ENCODE assay signal across 24 cellular contexts in genomic region chr3:149239357-149239936, GRCh38. TPM values are rescaled to one million over a fixed set of nuclear protein-coding genes. Genes with fewer than 3 reads are reported as not detected.
DNase-seq lines count a peak whose midpoint lies in the region; ATAC-seq, FAIRE-seq and TF ChIP-seq lines count a peak whose summit lies in the region.
"Had no signal": no experiment of that assay in that cellular context is flagged by ENCODE, and none has a peak within 500 bp of the region (broad histone marks: within the 10 kb centered on the region; RNA-seq: fewer than 3 reads in every experiment).

No MANE protein-coding gene starts in this region.

- H3F3A ChIP-seq in GM23338 (replicated peaks; ENCODE audit: low read depth) (no peaks in the 10 kb centered on the region), neural progenitor cell (ENCODE audit: low read depth) (no peaks in the 10 kb centered on the region)

- H3K36me3 ChIP-seq in GM23338 (ENCODE audit: insufficient read depth) (no peaks in the 10 kb centered on the region), Panc1 (ENCODE audit: control insufficient read depth, insufficient read depth, low read length) (no peaks in the 10 kb centered on the region), H1 (ENCODE audit: control insufficient read depth in 2 of 4, insufficient read depth in 4 of 4, low read length in 3 of 4) (no peaks in the 10 kb centered on the region; a peak in 1 of 8 replicates), BE2C (no peaks in the 10 kb centered on the region), SJCRH30 (no peaks in the 10 kb centered on the region), neural progenitor cell (no peaks in the 10 kb centered on the region)
- H3K36me3 ChIP-seq: BLaER1 treated with 17β-estradiol and CSF1 and Interleukin-3, amounts not matched to agents 10 nM and 100 nM had no signal

- in situ Hi-C loops in Panc1 (cut with HindIII; ENCODE audit: low pct_unique_long_range_greater_than_20kb, low sequenced_read_pairs), result no loop called here

- H3K23ac ChIP-seq in H9 (ENCODE audit: insufficient read length, low read depth, low read length), result no peak overlapping the region
- no peak overlapping the region for H3K23ac ChIP-seq in H1 (ENCODE audit: insufficient read length)

- H3K27ac ChIP-seq in GM23338 (ENCODE audit: low read depth) (no peak overlapping the region), H9 (ENCODE audit: insufficient read length, low read depth, low read length) (no peak overlapping the region), Panc1 (ENCODE audit: low read length) (peak overlapping the region; percentile 68), H1 (ENCODE audit: low read depth, low read length) (no peak overlapping the region), SJCRH30 (no peak overlapping the region), neural progenitor cell (no peak overlapping the region)
- H3K27ac ChIP-seq: BLaER1 treated with 17β-estradiol and CSF1 and Interleukin-3, amounts not matched to agents 10 nM and 100 nM; C4-2B had no signal

- H3K27ac Mint-ChIP-seq in GM23338 (no peak overlapping the region), H9 (peak overlapping the region; percentile 31 to 74 (median 72); a peak in 3 of 7 replicates), neural progenitor cell (no peak overlapping the region)
- H3K27ac Mint-ChIP-seq: CD4-positive, alpha-beta T cell; CD8-positive, alpha-beta T cell had no signal

- H2BK120ac ChIP-seq in H9 (ENCODE audit: low read depth, low read length, poor library complexity, severe bottlenecking) (no peak overlapping the region), H1 (replicated peaks; ENCODE audit: low read depth, low read length) (peak overlapping the region; percentile 4)

- H3K4ac ChIP-seq in H9 (ENCODE audit: low read depth, low read length), result no peak overlapping the region
- H3K4ac ChIP-seq in H1 (replicated peaks; ENCODE audit: insufficient read length, low read depth, low read length), result no peak overlapping the region

- H3T11ph ChIP-seq in H9 (ENCODE audit: low read length), result no peak overlapping the region

- intact Hi-C loops in Panc1 (cut with micrococcal nuclease; ENCODE audit: unreplicated experiment), result no loop called here

- H3K9me3 Mint-ChIP-seq in GM23338, result peaks cover 13% of the 10 kb centered on the region; the same call in 2 of the 3 replicates
- peaks cover 10 to 19% of the 10 kb centered on the region in 2 experiments; a peak in 4 of 5 replicates for H3K9me3 Mint-ChIP-seq in H9
- peaks cover 5% of the 10 kb centered on the region for H3K9me3 Mint-ChIP-seq in neural progenitor cell
- H3K9me3 Mint-ChIP-seq: CD4-positive, alpha-beta T cell; CD8-positive, alpha-beta T cell had no signal

- no peak for TF ChIP-seq RAD21 in H1 (IDR thresholded peaks at IDR 0.05 in 1 of 2, conservative IDR thresholded peaks at IDR 0.05 in 1 of 2; ENCODE audit: low read depth in 2 of 2, low read length in 2 of 2)

- H3K4me1 Mint-ChIP-seq in GM23338, result peaks cover 12% of the 10 kb centered on the region
- peaks cover 15 to 26% of the 10 kb centered on the region in 2 experiments for H3K4me1 Mint-ChIP-seq in H9
- H3K4me1 Mint-ChIP-seq in neural progenitor cell, result peaks cover 15% of the 10 kb centered on the region

- H2BK20ac ChIP-seq in H9 (ENCODE audit: low read depth, low read length, poor library complexity, severe bottlenecking), result no peak overlapping the region
- peak overlapping the region; percentile 97 for H2BK20ac ChIP-seq in H1 (ENCODE audit: low read length)

- no peaks in the 10 kb centered on the region for H3K79me2 ChIP-seq in GM23338 (replicated peaks; ENCODE audit: insufficient read depth)
- no peaks in the 10 kb centered on the region for H3K79me2 ChIP-seq in H9 (ENCODE audit: insufficient read depth, low read length)
- no peaks in the 10 kb centered on the region for H3K79me2 ChIP-seq in H1 (ENCODE audit: control insufficient read depth in 1 of 2, insufficient read depth in 2 of 2, low read length in 2 of 2)
- H3K79me2 ChIP-seq in neural progenitor cell (ENCODE audit: low read depth), result no peaks in the 10 kb centered on the region

- H3K79me1 ChIP-seq in H9 (ENCODE audit: insufficient read depth, low read depth, low read length, poor library complexity, severe bottlenecking), result no peaks in the 10 kb centered on the region
- no peaks in the 10 kb centered on the region for H3K79me1 ChIP-seq in H1 (ENCODE audit: low read depth, low read length)

- H4K20me1 ChIP-seq in GM23338 (replicated peaks; ENCODE audit: insufficient read depth) (no peaks in the 10 kb centered on the region), H9 (ENCODE audit: control insufficient read depth, insufficient read depth, insufficient read length) (no peaks in the 10 kb centered on the region), H1 (replicated peaks in 1 of 2; ENCODE audit: control insufficient read depth in 1 of 2, insufficient read depth in 2 of 2, low read length in 2 of 2) (no peaks in the 10 kb centered on the region), neural progenitor cell (ENCODE audit: low read depth) (no peaks in the 10 kb centered on the region)
- H4K20me1 ChIP-seq: BLaER1 treated with 17β-estradiol and CSF1 and Interleukin-3, amounts not matched to agents 10 nM and 100 nM had no signal

- TF ChIP-seq POLR2A in H1 (IDR thresholded peaks at IDR 0.05; ENCODE audit: control extremely low read depth in 1 of 2, low read depth in 2 of 2, low read length in 2 of 2), result no peak

- peaks cover 4% of the 10 kb centered on the region for H3K27me3 Mint-ChIP-seq in GM23338 (ENCODE audit: insufficient read depth, low read depth, poor library complexity)
- H3K27me3 Mint-ChIP-seq in H9 (ENCODE audit: low read depth), result peaks cover 1% of the 10 kb centered on the region; the same call in 1 of the 2 replicates
- H3K27me3 Mint-ChIP-seq in neural progenitor cell (ENCODE audit: insufficient read depth, low read depth), result no peaks in the 10 kb centered on the region

- peaks cover 14% of the 10 kb centered on the region for H3K36me3 Mint-ChIP-seq in GM23338 (ENCODE audit: low read depth)
- H3K36me3 Mint-ChIP-seq in H9 (ENCODE audit: insufficient read depth in 1 of 3, low read depth in 3 of 3), result peaks cover 14 to 27% (median 14%) of the 10 kb centered on the region in 3 experiments
- H3K36me3 Mint-ChIP-seq in neural progenitor cell, result no peaks in the 10 kb centered on the region
- H3K36me3 Mint-ChIP-seq: CD8-positive, alpha-beta T cell had no signal

- FAIRE-seq in H1 (lab: Jason Lieb, UNC), result no peak
- FAIRE-seq: A204.1, D721Med, G401.6, GM12891 had no signal

- DNase-seq in GM23338 (ENCODE audit: low spot score), result peak; percentile 53
- DNase-seq in H9, result no peak
- DNase-seq in Panc1 (ENCODE audit: low read depth, low spot score), result no peak
- no peak for DNase-seq in H1 (ENCODE audit: low read depth in 1 of 2, low spot score in 2 of 2)
- DNase-seq in BE2C, result no peak
- DNase-seq in SJCRH30, result no peak
- no peak for DNase-seq in neural progenitor cell (ENCODE audit: low spot score)
- DNase-seq: 8988T; ACHN; Caco-2; Calu3; CD4-positive, alpha-beta T cell; CD8-positive, alpha-beta T cell; DMS79 treated with DMSO at 0.1 percent for 48 hours; GF-D8 had no signal

- no peak overlapping the region for H3K4me3 ChIP-seq in GM23338
- no peak overlapping the region for H3K4me3 ChIP-seq in Panc1 (ENCODE audit: low read depth in 2 of 2, low read length in 2 of 2)
- no peak overlapping the region for H3K4me3 ChIP-seq in H1 (ENCODE audit: extremely low read depth in 1 of 4, insufficient read depth in 2 of 4, low read depth in 3 of 4, low read length in 4 of 4)
- H3K4me3 ChIP-seq in BE2C (ENCODE audit: low read depth, low read length), result no peak overlapping the region
- H3K4me3 ChIP-seq in SJCRH30, result no peak overlapping the region
- H3K4me3 ChIP-seq in neural progenitor cell, result no peak overlapping the region
- H3K4me3 ChIP-seq: BLaER1 treated with 17β-estradiol and CSF1 and Interleukin-3, amounts not matched to agents 10 nM and 100 nM had no signal

- H4K91ac ChIP-seq in H9 (ENCODE audit: insufficient read length, low read depth, low read length) (no peak overlapping the region), H1 (replicated peaks; ENCODE audit: insufficient read length, low read length) (no peak overlapping the region)

- H3K9me2 ChIP-seq in GM23338 (ENCODE audit: insufficient read depth), result peaks cover 11% of the 10 kb centered on the region

- H2AFZ ChIP-seq in GM23338, result no peak overlapping the region
- no peak overlapping the region for H2AFZ ChIP-seq in H9 (ENCODE audit: low read length)
- H2AFZ ChIP-seq in H1 (ENCODE audit: low read length), result no peak overlapping the region
- H2AFZ ChIP-seq in neural progenitor cell (replicated peaks), result no peak overlapping the region

- WGBS in H9 (ENCODE audit: extremely low coverage, insufficient read length, low lambda C conversion rate), result no CpG with 5 or more reads among the region's 1 CpG
- 67% methylated on average over 1 of the region's 1 CpG; no CpG with 5 or more reads in 1 of the 2 experiments for WGBS in H1 (ENCODE audit: extremely low coverage in 1 of 2, insufficient coverage in 1 of 2, insufficient read length in 1 of 2, insufficient replicate concordance in 2 of 2, low coverage in 1 of 2, low lambda C conversion rate in 2 of 2, missing lambda C conversion rate in 1 of 2), 2 experiments

- ATAC-seq in GM23338 (peak; percentile 87), Panc1 (no peak), GM21723 (IDR thresholded peaks at IDR 0.05; ENCODE audit: unreplicated experiment) (no peak)
- ATAC-seq: CD8-positive, alpha-beta T cell had no signal

- H3K56ac ChIP-seq in H9 (ENCODE audit: insufficient read length, low read depth, low read length) (no peak overlapping the region), H1 (replicated peaks; ENCODE audit: insufficient read length, low read depth, low read length) (no peak overlapping the region)

- H2BK5ac ChIP-seq in H9 (ENCODE audit: insufficient read length, low read length) (no peak overlapping the region), H1 (ENCODE audit: low read depth, low read length) (peak overlapping the region; percentile 87; the same call in 1 of the 2 replicates)

- H3K4me2 ChIP-seq in GM23338 (no peak overlapping the region), H9 (ENCODE audit: insufficient read depth, insufficient read length, low read length) (no peak overlapping the region), H1 (ENCODE audit: insufficient read depth in 1 of 2, low read depth in 2 of 2, low read length in 2 of 2) (no peak overlapping the region), neural progenitor cell (no peak overlapping the region)
- H3K4me2 ChIP-seq: BLaER1 treated with 17β-estradiol and CSF1 and Interleukin-3, amounts not matched to agents 10 nM and 100 nM had no signal

- no TSS peak for BruUV-seq in Panc1 (replicated peaks; lab: Mats Ljungman, UMichigan)

- H3K18ac ChIP-seq in H9 (ENCODE audit: insufficient read length, low read depth, low read length) (no peak overlapping the region), H1 (ENCODE audit: extremely low read depth, low read length) (no peak overlapping the region)

- H2AK5ac ChIP-seq in H9 (ENCODE audit: insufficient read length, low read length), result no peak overlapping the region
- H2AK5ac ChIP-seq in H1 (ENCODE audit: low read depth, low read length), result 0 out of 2 replicates have a peak overlapping the region, but pooled peaks have one; percentile 57

- CTCF ChIA-PET in Panc1 (lab: Charles Lee) (no interaction called here), H1 (lab: Charles Lee; ENCODE audit: partially characterized antibody) (interaction anchor here (1.2 to 1.3 kb wide), 2 partner anchors 27 to 112 kb away, joined by 3 read pairs; no protein-coding TSS in a partner anchor)

- no peak overlapping the region for H3K4me3 Mint-ChIP-seq in GM23338
- H3K4me3 Mint-ChIP-seq in H9, result no peak overlapping the region
- H3K4me3 Mint-ChIP-seq in neural progenitor cell, result no peak overlapping the region
- H3K4me3 Mint-ChIP-seq: CD4-positive, alpha-beta T cell; CD8-positive, alpha-beta T cell had no signal

- H3K27me3 ChIP-seq in GM23338 (ENCODE audit: insufficient read depth) (no peaks in the 10 kb centered on the region), H9 (ENCODE audit: insufficient read depth, low read length) (no peaks in the 10 kb centered on the region), Panc1 (ENCODE audit: control insufficient read depth, insufficient read depth, low read length) (no peaks in the 10 kb centered on the region), H1 (replicated peaks in 1 of 4; ENCODE audit: control insufficient read depth in 3 of 4, extremely low read depth in 1 of 4, insufficient read depth in 3 of 4, low read length in 3 of 4) (0 out of 7 replicates have a peak, but pooled peaks cover 0 to 2% (median 0%) of the 10 kb centered on the region in 4 experiments), BE2C (no peaks in the 10 kb centered on the region), SJCRH30 (no peaks in the 10 kb centered on the region), neural progenitor cell (no peaks in the 10 kb centered on the region)
- H3K27me3 ChIP-seq: BLaER1 treated with 17β-estradiol and CSF1 and Interleukin-3, amounts not matched to agents 10 nM and 100 nM had no signal

- H3K14ac ChIP-seq in H9 (ENCODE audit: insufficient read depth, low read length) (no peak overlapping the region), H1 (ENCODE audit: insufficient read length) (no peak overlapping the region)

- no peak for TF ChIP-seq CTCF in GM23338 (conservative IDR thresholded peaks at IDR 0.05; ENCODE audit: low read depth in 2 of 2)
- no peak for TF ChIP-seq CTCF in H9 (conservative IDR thresholded peaks at IDR 0.05)
- no peak for TF ChIP-seq CTCF in Panc1 (IDR thresholded peaks at IDR 0.05)
- no peak for TF ChIP-seq CTCF in H1 (IDR thresholded peaks at IDR 0.05; ENCODE audit: control extremely low read depth in 1 of 3, insufficient read depth in 1 of 3, low read depth in 1 of 3, low read length in 3 of 3)
- no peak for TF ChIP-seq CTCF in BE2C (IDR thresholded peaks at IDR 0.05; ENCODE audit: low read depth, low read length)
- no peak for TF ChIP-seq CTCF in neural progenitor cell (IDR thresholded peaks at IDR 0.05)

- H3K4me1 ChIP-seq in GM23338 (ENCODE audit: insufficient read depth) (peaks cover 7% of the 10 kb centered on the region; the same call in 1 of the 2 replicates), H9 (ENCODE audit: insufficient read depth, low read length) (no peaks in the 10 kb centered on the region; the same call in 1 of the 2 replicates), Panc1 (ENCODE audit: control insufficient read depth, insufficient read depth, low read length) (peaks cover 5% of the 10 kb centered on the region; the same call in 1 of the 2 replicates), H1 (replicated peaks in 1 of 4; ENCODE audit: control insufficient read depth in 3 of 4, insufficient read depth in 4 of 4, low read length in 3 of 4) (no peaks in the 10 kb centered on the region; a peak in 2 of 7 replicates), BE2C (no peaks in the 10 kb centered on the region), SJCRH30 (peaks cover 9% of the 10 kb centered on the region), neural progenitor cell (no peaks in the 10 kb centered on the region)

- POLR2A ChIA-PET in Panc1 (lab: Charles Lee) (no interaction called here), H1 (lab: Charles Lee; ENCODE audit: partially characterized antibody) (no interaction called here)

- H2BK12ac ChIP-seq in H9 (ENCODE audit: insufficient read length, low read depth, low read length) (no peak overlapping the region), H1 (ENCODE audit: low read depth, low read length) (no peak overlapping the region)

- H3K9ac ChIP-seq in H9 (ENCODE audit: extremely low read depth, insufficient read length, low read length) (no peak overlapping the region), H1 (replicated peaks in 1 of 4; ENCODE audit: extremely low read depth in 1 of 4, low read depth in 3 of 4, low read length in 3 of 4) (no peak overlapping the region), neural progenitor cell (no peak overlapping the region)
- H3K9ac ChIP-seq: BLaER1 treated with 17β-estradiol and CSF1 and Interleukin-3, amounts not matched to agents 10 nM and 100 nM had no signal

- TF ChIP-seq EP300 in H1 (IDR thresholded peaks at IDR 0.05; ENCODE audit: borderline replicate concordance in 1 of 2, low read depth in 2 of 2, low read length in 2 of 2), result no peak

- H3K23me2 ChIP-seq in H9 (ENCODE audit: insufficient read length, low read depth, low read length, poor library complexity, severe bottlenecking), result no peaks in the 10 kb centered on the region
- no peaks in the 10 kb centered on the region for H3K23me2 ChIP-seq in H1 (ENCODE audit: low read depth, low read length)

- H4K8ac ChIP-seq in H9 (replicated peaks; ENCODE audit: insufficient read length, low read depth, low read length), result no peak overlapping the region
- H4K8ac ChIP-seq in H1 (ENCODE audit: extremely low read depth, insufficient read depth, low read length), result no peak overlapping the region

- H3K9me3 ChIP-seq in H9 (ENCODE audit: control insufficient read depth, low read depth, low read length), result no peaks in the 10 kb centered on the region
- H3K9me3 ChIP-seq in Panc1 (ENCODE audit: control insufficient read depth, insufficient read depth, low read depth, low read length), result no peaks in the 10 kb centered on the region
- no peaks in the 10 kb centered on the region for H3K9me3 ChIP-seq in H1 (ENCODE audit: insufficient read depth in 2 of 2, low read depth in 1 of 2, low read length in 1 of 2)
- H3K9me3 ChIP-seq in BE2C, result no peaks in the 10 kb centered on the region
- H3K9me3 ChIP-seq in SJCRH30 (replicated peaks), result no peaks in the 10 kb centered on the region
- H3K9me3 ChIP-seq in neural progenitor cell (ENCODE audit: low read depth), result no peaks in the 10 kb centered on the region
- H3K9me3 ChIP-seq: Caco-2 had no signal

- no peak overlapping the region for H2BK15ac ChIP-seq in H9 (ENCODE audit: low read depth, low read length)
- H2BK15ac ChIP-seq in H1 (ENCODE audit: low read length), result no peak overlapping the region

- H4K5ac ChIP-seq in H9 (ENCODE audit: insufficient read length, low read depth, low read length), result no peak overlapping the region
- H4K5ac ChIP-seq in H1 (ENCODE audit: insufficient read length, low read depth, low read length), result no peak overlapping the region

RNA-seq across cellular contexts. Expression of gene CP, which starts 17.8 kb away (rescaled TPM):
- 2.8 and 3.3 TPM in 2 replicates for total RNA-seq in GM23338 (2014; rRNA removed; shearing (Covaris generic))
- 2.3 and 3.6 TPM in 2 replicates for polyA plus RNA-seq in GM23338 (2016; fragmentation: Nextera tagmentation; extraction: Ambion mirVana)
- 0.66 and 1.1 TPM in 2 replicates for total RNA-seq in H9 (2021)
- total RNA-seq in Panc1 (2021; ENCODE audit: unreplicated experiment), result 5.8 TPM
- 15.2 TPM for polyA plus RNA-seq in Panc1 (2012; ENCODE audit: insufficient read length)
- 2.1 and 2.6 TPM in 2 replicates for total RNA-seq in H1 (2021; fragmentation: NEBNext Ultra II Directional; extraction: Animal tissue kit (Norgen Biotek cat#: 25700))
- polyA plus RNA-seq in H1 (2011; rRNA removed), result 0.32 and 0.46 TPM in 2 replicates
- polyA plus RNA-seq in H1 (2011; cell fraction: cytosol; rRNA removed), result 0.97 TPM
- 1.0 TPM for polyA plus RNA-seq in H1 (2011; cell fraction: nucleus; rRNA removed)
- 0.78 to 2.9 TPM (median 1.2 TPM) in 4 replicates for polyA plus RNA-seq in H1 (2012, experiment 1 of 2)
- not detected for polyA plus RNA-seq in H1 (2012, experiment 2 of 2)
- 3.0 TPM for polyA plus RNA-seq in H1 (2013, experiment 1 of 2)
- 3.2 TPM for polyA plus RNA-seq in H1 (2013, experiment 2 of 2)
- polyA minus RNA-seq in H1 (2011; rRNA and poly(A)+ RNA removed), result 1.5 TPM in 2 replicates
- not detected for polyA minus RNA-seq in H1 (2011; cell fraction: cytosol; rRNA and poly(A)+ RNA removed)
- polyA minus RNA-seq in H1 (2011; cell fraction: nucleus; rRNA and poly(A)+ RNA removed), result 5.9 TPM
- not detected for polyA plus RNA-seq in BE2C (2012; ENCODE audit: insufficient read depth, insufficient read length, low read depth)
- total RNA-seq in SJCRH30 (2014; rRNA removed; shearing (Covaris generic)), result 0.08 TPM in 1 of 2 replicates, not detected in the other
- 0.90 TPM in 1 of 2 replicates, not detected in the other for total RNA-seq in neural progenitor cell (ENCODE audit: low replicate concordance)
- total RNA-seq: A673; CD4-positive, alpha-beta T cell; CD8-positive, alpha-beta T cell had no signal
- polyA plus RNA-seq: BJ had no signal

Comparison
In these comparisons a context has a peak if more than half of its experiments do, and no peak if none do; other contexts are left out.
1. H3K27ac Mint-ChIP-seq: peak in H9 (3 of 3); none in GM23338 (single experiment) and neural progenitor cell (single experiment).